In genomic region chr17:43211480-43212402, GRCh38 we compare ENCODE assay signal across 1 cellular context.
TF ChIP-seq lines count a peak whose summit lies in the region.

A gene with protein sequence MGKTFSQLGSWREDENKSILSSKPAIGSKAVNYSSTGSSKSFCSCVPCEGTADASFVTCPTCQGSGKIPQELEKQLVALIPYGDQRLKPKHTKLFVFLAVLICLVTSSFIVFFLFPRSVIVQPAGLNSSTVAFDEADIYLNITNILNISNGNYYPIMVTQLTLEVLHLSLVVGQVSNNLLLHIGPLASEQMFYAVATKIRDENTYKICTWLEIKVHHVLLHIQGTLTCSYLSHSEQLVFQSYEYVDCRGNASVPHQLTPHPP (plus strand): TSS chr17:43211875. CDS start chr17:43213042, 1,167 bp downstream.

TF ChIP-seq in HepG2, 621 proteins besides CTCF, POLR2A, EP300 and RAD21 (continued from another document and continues in another):
- TF ChIP-seq, protein P1, sequence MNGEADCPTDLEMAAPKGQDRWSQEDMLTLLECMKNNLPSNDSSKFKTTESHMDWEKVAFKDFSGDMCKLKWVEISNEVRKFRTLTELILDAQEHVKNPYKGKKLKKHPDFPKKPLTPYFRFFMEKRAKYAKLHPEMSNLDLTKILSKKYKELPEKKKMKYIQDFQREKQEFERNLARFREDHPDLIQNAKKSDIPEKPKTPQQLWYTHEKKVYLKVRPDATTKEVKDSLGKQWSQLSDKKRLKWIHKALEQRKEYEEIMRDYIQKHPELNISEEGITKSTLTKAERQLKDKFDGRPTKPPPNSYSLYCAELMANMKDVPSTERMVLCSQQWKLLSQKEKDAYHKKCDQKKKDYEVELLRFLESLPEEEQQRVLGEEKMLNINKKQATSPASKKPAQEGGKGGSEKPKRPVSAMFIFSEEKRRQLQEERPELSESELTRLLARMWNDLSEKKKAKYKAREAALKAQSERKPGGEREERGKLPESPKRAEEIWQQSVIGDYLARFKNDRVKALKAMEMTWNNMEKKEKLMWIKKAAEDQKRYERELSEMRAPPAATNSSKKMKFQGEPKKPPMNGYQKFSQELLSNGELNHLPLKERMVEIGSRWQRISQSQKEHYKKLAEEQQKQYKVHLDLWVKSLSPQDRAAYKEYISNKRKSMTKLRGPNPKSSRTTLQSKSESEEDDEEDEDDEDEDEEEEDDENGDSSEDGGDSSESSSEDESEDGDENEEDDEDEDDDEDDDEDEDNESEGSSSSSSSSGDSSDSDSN (CRISPR knock-in tag; IDR thresholded peaks at IDR 0.05): peak; percentile 70
- TF ChIP-seq SNAPC2 (CRISPR knock-in tag; IDR thresholded peaks at IDR 0.05) (no peak), USF2 (IDR thresholded peaks at IDR 0.05; ENCODE audit: low read depth, low read length) (no peak), USF2 (CRISPR knock-in tag; IDR thresholded peaks at IDR 0.05; ENCODE audit: borderline replicate concordance) (no peak; the same call in 1 of the 2 replicates), AKAP8 (CRISPR knock-in tag; IDR thresholded peaks at IDR 0.05) (peak; percentile 81; the same call in 1 of the 2 replicates), SYNCRIP (IDR thresholded peaks at IDR 0.05; ENCODE audit: insufficient read depth, low read depth, low read length) (no peak), NR2F6 (IDR thresholded peaks at IDR 0.05) (no peak; the same call in 1 of the 2 replicates), NR2F6 (CRISPR knock-in tag; IDR thresholded peaks at IDR 0.05) (peak; percentile 56), CCDC6 (CRISPR knock-in tag; IDR thresholded peaks at IDR 0.05) (no peak), CSRNP2 (CRISPR knock-in tag; conservative IDR thresholded peaks at IDR 0.05; ENCODE audit: low read depth) (no peak), ZNF782 (CRISPR knock-in tag; IDR thresholded peaks at IDR 0.05; ENCODE audit: borderline replicate concordance) (no peak), ISL2 (CRISPR knock-in tag; IDR thresholded peaks at IDR 0.05) (0 out of 2 replicates have a peak, but pooled peaks have one; percentile 55), PBX3 (CRISPR knock-in tag; IDR thresholded peaks at IDR 0.05; ENCODE audit: borderline replicate concordance) (0 out of 2 replicates have a peak, but pooled peaks have one; percentile 52), KDM3A (CRISPR knock-in tag; IDR thresholded peaks at IDR 0.05; ENCODE audit: low read depth) (peak; percentile 33; the same call in 1 of the 2 replicates), GLI4 (CRISPR knock-in tag; IDR thresholded peaks at IDR 0.05; ENCODE audit: borderline replicate concordance) (peak; percentile 61; the same call in 1 of the 2 replicates), SP5 (CRISPR knock-in tag; IDR thresholded peaks at IDR 0.05; ENCODE audit: borderline replicate concordance, low read depth) (peak; percentile 39; the same call in 1 of the 2 replicates), FUBP1 (CRISPR knock-in tag; IDR thresholded peaks at IDR 0.05; ENCODE audit: borderline replicate concordance) (no peak), ZFAT (CRISPR knock-in tag; conservative IDR thresholded peaks at IDR 0.05) (peak; percentile 97), ATF6 (CRISPR knock-in tag; conservative IDR thresholded peaks at IDR 0.05) (no peak), HMG20A (CRISPR knock-in tag; IDR thresholded peaks at IDR 0.05; ENCODE audit: borderline replicate concordance) (no peak), ZNF263 (CRISPR knock-in tag; IDR thresholded peaks at IDR 0.05) (no peak), ZNF75D (CRISPR knock-in tag; IDR thresholded peaks at IDR 0.05; ENCODE audit: borderline replicate concordance) (no peak), ZBTB43 (CRISPR knock-in tag; conservative IDR thresholded peaks at IDR 0.05) (0 out of 2 replicates have a peak, but pooled peaks have one; percentile 27), SALL2 (CRISPR knock-in tag; IDR thresholded peaks at IDR 0.05) (no peak; the same call in 1 of the 2 replicates), ZNF441 (CRISPR knock-in tag; IDR thresholded peaks at IDR 0.05; ENCODE audit: borderline replicate concordance) (peak; percentile 80; the same call in 1 of the 2 replicates)
- TF ChIP-seq, protein P2, sequence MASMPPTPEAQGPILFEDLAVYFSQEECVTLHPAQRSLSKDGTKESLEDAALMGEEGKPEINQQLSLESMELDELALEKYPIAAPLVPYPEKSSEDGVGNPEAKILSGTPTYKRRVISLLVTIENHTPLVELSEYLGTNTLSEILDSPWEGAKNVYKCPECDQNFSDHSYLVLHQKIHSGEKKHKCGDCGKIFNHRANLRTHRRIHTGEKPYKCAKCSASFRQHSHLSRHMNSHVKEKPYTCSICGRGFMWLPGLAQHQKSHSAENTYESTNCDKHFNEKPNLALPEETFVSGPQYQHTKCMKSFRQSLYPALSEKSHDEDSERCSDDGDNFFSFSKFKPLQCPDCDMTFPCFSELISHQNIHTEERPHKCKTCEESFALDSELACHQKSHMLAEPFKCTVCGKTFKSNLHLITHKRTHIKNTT (CRISPR knock-in tag; IDR thresholded peaks at IDR 0.05): no peak
- TF ChIP-seq, protein P3, sequence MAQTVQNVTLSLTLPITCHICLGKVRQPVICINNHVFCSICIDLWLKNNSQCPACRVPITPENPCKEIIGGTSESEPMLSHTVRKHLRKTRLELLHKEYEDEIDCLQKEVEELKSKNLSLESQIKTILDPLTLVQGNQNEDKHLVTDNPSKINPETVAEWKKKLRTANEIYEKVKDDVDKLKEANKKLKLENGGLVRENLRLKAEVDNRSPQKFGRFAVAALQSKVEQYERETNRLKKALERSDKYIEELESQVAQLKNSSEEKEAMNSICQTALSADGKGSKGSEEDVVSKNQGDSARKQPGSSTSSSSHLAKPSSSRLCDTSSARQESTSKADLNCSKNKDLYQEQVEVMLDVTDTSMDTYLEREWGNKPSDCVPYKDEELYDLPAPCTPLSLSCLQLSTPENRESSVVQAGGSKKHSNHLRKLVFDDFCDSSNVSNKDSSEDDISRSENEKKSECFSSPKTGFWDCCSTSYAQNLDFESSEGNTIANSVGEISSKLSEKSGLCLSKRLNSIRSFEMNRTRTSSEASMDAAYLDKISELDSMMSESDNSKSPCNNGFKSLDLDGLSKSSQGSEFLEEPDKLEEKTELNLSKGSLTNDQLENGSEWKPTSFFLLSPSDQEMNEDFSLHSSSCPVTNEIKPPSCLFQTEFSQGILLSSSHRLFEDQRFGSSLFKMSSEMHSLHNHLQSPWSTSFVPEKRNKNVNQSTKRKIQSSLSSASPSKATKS (CRISPR knock-in tag; IDR thresholded peaks at IDR 0.05): no peak
- TF ChIP-seq, protein P4, sequence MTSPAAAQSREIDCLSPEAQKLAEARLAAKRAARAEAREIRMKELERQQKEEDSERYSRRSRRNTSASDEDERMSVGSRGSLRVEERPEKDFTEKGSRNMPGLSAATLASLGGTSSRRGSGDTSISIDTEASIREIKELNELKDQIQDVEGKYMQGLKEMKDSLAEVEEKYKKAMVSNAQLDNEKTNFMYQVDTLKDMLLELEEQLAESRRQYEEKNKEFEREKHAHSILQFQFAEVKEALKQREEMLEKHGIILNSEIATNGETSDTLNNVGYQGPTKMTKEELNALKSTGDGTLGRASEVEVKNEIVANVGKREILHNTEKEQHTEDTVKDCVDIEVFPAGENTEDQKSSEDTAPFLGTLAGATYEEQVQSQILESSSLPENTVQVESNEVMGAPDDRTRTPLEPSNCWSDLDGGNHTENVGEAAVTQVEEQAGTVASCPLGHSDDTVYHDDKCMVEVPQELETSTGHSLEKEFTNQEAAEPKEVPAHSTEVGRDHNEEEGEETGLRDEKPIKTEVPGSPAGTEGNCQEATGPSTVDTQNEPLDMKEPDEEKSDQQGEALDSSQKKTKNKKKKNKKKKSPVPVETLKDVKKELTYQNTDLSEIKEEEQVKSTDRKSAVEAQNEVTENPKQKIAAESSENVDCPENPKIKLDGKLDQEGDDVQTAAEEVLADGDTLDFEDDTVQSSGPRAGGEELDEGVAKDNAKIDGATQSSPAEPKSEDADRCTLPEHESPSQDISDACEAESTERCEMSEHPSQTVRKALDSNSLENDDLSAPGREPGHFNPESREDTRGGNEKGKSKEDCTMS (CRISPR knock-in tag; conservative IDR thresholded peaks at IDR 0.05): no peak
- TF ChIP-seq, protein P5, sequence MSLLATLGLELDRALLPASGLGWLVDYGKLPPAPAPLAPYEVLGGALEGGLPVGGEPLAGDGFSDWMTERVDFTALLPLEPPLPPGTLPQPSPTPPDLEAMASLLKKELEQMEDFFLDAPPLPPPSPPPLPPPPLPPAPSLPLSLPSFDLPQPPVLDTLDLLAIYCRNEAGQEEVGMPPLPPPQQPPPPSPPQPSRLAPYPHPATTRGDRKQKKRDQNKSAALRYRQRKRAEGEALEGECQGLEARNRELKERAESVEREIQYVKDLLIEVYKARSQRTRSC (CRISPR knock-in tag; IDR thresholded peaks at IDR 0.05; ENCODE audit: low read depth): no peak
- TF ChIP-seq, protein P6, sequence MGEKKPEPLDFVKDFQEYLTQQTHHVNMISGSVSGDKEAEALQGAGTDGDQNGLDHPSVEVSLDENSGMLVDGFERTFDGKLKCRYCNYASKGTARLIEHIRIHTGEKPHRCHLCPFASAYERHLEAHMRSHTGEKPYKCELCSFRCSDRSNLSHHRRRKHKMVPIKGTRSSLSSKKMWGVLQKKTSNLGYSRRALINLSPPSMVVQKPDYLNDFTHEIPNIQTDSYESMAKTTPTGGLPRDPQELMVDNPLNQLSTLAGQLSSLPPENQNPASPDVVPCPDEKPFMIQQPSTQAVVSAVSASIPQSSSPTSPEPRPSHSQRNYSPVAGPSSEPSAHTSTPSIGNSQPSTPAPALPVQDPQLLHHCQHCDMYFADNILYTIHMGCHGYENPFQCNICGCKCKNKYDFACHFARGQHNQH (CRISPR knock-in tag; IDR thresholded peaks at IDR 0.05): peak; percentile 58
